In genomic region chr1:119859647-119860046, GRCh38 we compare ENCODE assay signal across 11 cellular contexts. TPM values are rescaled to one million over a fixed set of nuclear protein-coding genes. Genes with fewer than 3 reads are reported as not detected.
A peak's percentile ranks its signal among the peaks of the same experiment; 100 is the strongest.
DNase-seq lines count a peak whose midpoint lies in the region; ATAC-seq and FAIRE-seq lines count a peak whose summit lies in the region.
"Had no signal": no experiment of that assay in that cellular context is flagged by ENCODE, and none has a peak within 500 bp of the region (broad histone marks: within the 10 kb centered on the region; RNA-seq: fewer than 3 reads in every experiment).

No MANE protein-coding gene starts in this region.

- DNase-seq in activated CD4-positive, alpha-beta T cell treated with anti-CD3 and anti-CD28 coated beads, Interleukin-2, amount 10 ng/mL, durations not matched to agents 24 days and 14 days = peak; percentile 74
- DNase-seq in activated CD4-positive, alpha-beta T cell treated with anti-CD3 and anti-CD28 coated beads, Interleukin-2, amount 50 U/mL, for 4 hours = no peak
- peak; percentile 63 for DNase-seq in RCC 7860 (ENCODE audit: low spot score)
- peak; percentile 14 for DNase-seq in epithelial cell of prostate (ENCODE audit: low read depth, low spot score)
- DNase-seq in stimulated activated effector memory CD8-positive, alpha-beta T cell treated with anti-CD3 and anti-CD28 coated beads, Interleukin-12 subunit alpha, Interleukin-12 subunit beta, amount 100 ng/mL, for 72 hours (ENCODE audit: low spot score in 2 of 2) = no peak
- no peak for DNase-seq in effector memory CD8-positive, alpha-beta T cell
- DNase-seq: activated effector memory CD4-positive, alpha-beta T cell treated with Interleukin-2 at 50 U/mL for 16 hours; uterus had no signal

- H3K9me3 Mint-ChIP-seq in activated CD4-positive, alpha-beta T cell treated with anti-CD3 and anti-CD28 coated beads, Interleukin-2, amount 10 ng/mL, durations not matched to agents 24 days and 14 days = no peaks in the 10 kb centered on the region
- H3K9me3 Mint-ChIP-seq in stimulated activated effector memory CD8-positive, alpha-beta T cell treated with anti-CD3 and anti-CD28 coated beads, Interleukin-12 subunit alpha, Interleukin-12 subunit beta, amount 100 ng/mL, for 72 hours = no peaks in the 10 kb centered on the region
- H3K9me3 Mint-ChIP-seq in effector memory CD8-positive, alpha-beta T cell = no peaks in the 10 kb centered on the region

- H3K27me3 Mint-ChIP-seq in activated CD4-positive, alpha-beta T cell treated with anti-CD3 and anti-CD28 coated beads, Interleukin-2, amount 10 ng/mL, durations not matched to agents 24 days and 14 days = peaks cover 14% of the 10 kb centered on the region
- H3K27me3 Mint-ChIP-seq in effector memory CD8-positive, alpha-beta T cell = peaks cover 32 to 48% of the 10 kb centered on the region in 2 donors

- peak; percentile 74 for FAIRE-seq in RCC 7860 (lab: Jason Lieb, UNC)

- H3K27ac Mint-ChIP-seq in activated CD4-positive, alpha-beta T cell treated with anti-CD3 and anti-CD28 coated beads, Interleukin-2, amount 10 ng/mL, durations not matched to agents 24 days and 14 days = peak overlapping the region; percentile 18
- no peak overlapping the region for H3K27ac Mint-ChIP-seq in stimulated activated effector memory CD8-positive, alpha-beta T cell treated with anti-CD3 and anti-CD28 coated beads, Interleukin-12 subunit alpha, Interleukin-12 subunit beta, amount 100 ng/mL, for 72 hours
- no peak overlapping the region for H3K27ac Mint-ChIP-seq in effector memory CD8-positive, alpha-beta T cell

- peak; percentile 75 for ATAC-seq in stimulated activated effector memory CD8-positive, alpha-beta T cell treated with anti-CD3 and anti-CD28 coated beads, Interleukin-12 subunit alpha, Interleukin-12 subunit beta, amount 100 ng/mL, for 72 hours
- ATAC-seq in effector memory CD8-positive, alpha-beta T cell (replicated peaks) = no peak
- ATAC-seq in GM21526 (IDR thresholded peaks at IDR 0.05; ENCODE audit: low FRiP score, unreplicated experiment) = no peak
- no peak for ATAC-seq in HG03457 (IDR thresholded peaks at IDR 0.05; ENCODE audit: unreplicated experiment)

- intact Hi-C loops in activated CD4-positive, alpha-beta T cell treated with anti-CD3 and anti-CD28 coated beads, Interleukin-2, amount 10 ng/mL, durations not matched to agents 24 days and 14 days (cut with micrococcal nuclease) = no loop called here

- H3K27ac ChIP-seq in epithelial cell of prostate = no peak overlapping the region
- H3K27ac ChIP-seq: uterus had no signal

- no peaks in the 10 kb centered on the region for H3K36me3 Mint-ChIP-seq in activated CD4-positive, alpha-beta T cell treated with anti-CD3 and anti-CD28 coated beads, Interleukin-2, amount 10 ng/mL, durations not matched to agents 24 days and 14 days (ENCODE audit: low read depth)
- H3K36me3 Mint-ChIP-seq in stimulated activated effector memory CD8-positive, alpha-beta T cell treated with anti-CD3 and anti-CD28 coated beads, Interleukin-12 subunit alpha, Interleukin-12 subunit beta, amount 100 ng/mL, for 72 hours = no peaks in the 10 kb centered on the region
- H3K36me3 Mint-ChIP-seq in effector memory CD8-positive, alpha-beta T cell (ENCODE audit: insufficient read depth) = no peaks in the 10 kb centered on the region

- H3K4me1 Mint-ChIP-seq in activated CD4-positive, alpha-beta T cell treated with anti-CD3 and anti-CD28 coated beads, Interleukin-2, amount 10 ng/mL, durations not matched to agents 24 days and 14 days = peaks cover 20% of the 10 kb centered on the region
- H3K4me1 Mint-ChIP-seq in stimulated activated effector memory CD8-positive, alpha-beta T cell treated with anti-CD3 and anti-CD28 coated beads, Interleukin-12 subunit alpha, Interleukin-12 subunit beta, amount 100 ng/mL, for 72 hours = peaks cover 18% of the 10 kb centered on the region
- H3K4me1 Mint-ChIP-seq in effector memory CD8-positive, alpha-beta T cell (ENCODE audit: low read depth in 2 of 2) = peaks cover 0 to 4% of the 10 kb centered on the region in 2 donors

- no peak overlapping the region for H3K4me3 Mint-ChIP-seq in activated CD4-positive, alpha-beta T cell treated with anti-CD3 and anti-CD28 coated beads, Interleukin-2, amount 10 ng/mL, durations not matched to agents 24 days and 14 days
- no peak overlapping the region for H3K4me3 Mint-ChIP-seq in stimulated activated effector memory CD8-positive, alpha-beta T cell treated with anti-CD3 and anti-CD28 coated beads, Interleukin-12 subunit alpha, Interleukin-12 subunit beta, amount 100 ng/mL, for 72 hours
- H3K4me3 Mint-ChIP-seq in effector memory CD8-positive, alpha-beta T cell = no peak overlapping the region

RNA-seq across cellular contexts. Expression of gene ADAM30, which starts 36.7 kb away (rescaled TPM):
- total RNA-seq in activated CD4-positive, alpha-beta T cell treated with anti-CD3 and anti-CD28 coated beads, Interleukin-2, amount 10 ng/mL, durations not matched to agents 24 days and 14 days = not detected in 2 replicates
- total RNA-seq: skeletal muscle tissue, uterus had no signal

RNA-seq across cellular contexts. Expression of gene REG4, which starts 48.4 kb away (rescaled TPM):
- 0.19 and 0.40 TPM in 2 replicates for total RNA-seq in activated CD4-positive, alpha-beta T cell treated with anti-CD3 and anti-CD28 coated beads, Interleukin-2, amount 10 ng/mL, durations not matched to agents 24 days and 14 days
- total RNA-seq: skeletal muscle tissue, uterus had no signal

Comparison
In these comparisons a context has a peak if more than half of its experiments do, and no peak if none do; other contexts are left out.
1. DNase-seq: peak in activated CD4-positive, alpha-beta T cell treated with anti-CD3 and anti-CD28 coated beads, Interleukin-2, amount 10 ng/mL, durations not matched to agents 24 days and 14 days (single experiment), RCC 7860 (single experiment) and epithelial cell of prostate (single experiment); none in activated CD4-positive, alpha-beta T cell treated with anti-CD3 and anti-CD28 coated beads, Interleukin-2, amount 50 U/mL, for 4 hours (0 of 2), stimulated activated effector memory CD8-positive, alpha-beta T cell treated with anti-CD3 and anti-CD28 coated beads, Interleukin-12 subunit alpha, Interleukin-12 subunit beta, amount 100 ng/mL, for 72 hours (0 of 2) and effector memory CD8-positive, alpha-beta T cell (0 of 3).